14 cellular contexts compared by ENCODE assay signal in genomic region chr4:6245246-6246169, GRCh38. TPM values are rescaled to one million over a fixed set of nuclear protein-coding genes. Genes with fewer than 3 reads are reported as not detected.
DNase-seq lines count a peak whose midpoint lies in the region; ATAC-seq and TF ChIP-seq lines count a peak whose summit lies in the region.
"Had no signal": no experiment of that assay in that cellular context is flagged by ENCODE, and none has a peak within 500 bp of the region (broad histone marks: within the 10 kb centered on the region; RNA-seq: fewer than 3 reads in every experiment).

No MANE protein-coding gene starts in this region.

- H3K36me3 Mint-ChIP-seq in glutamatergic neuron (ENCODE audit: unreplicated experiment): peaks cover 12% of the 10 kb centered on the region
- H3K36me3 Mint-ChIP-seq in nephron progenitor cell (ENCODE audit: low read depth): no peaks in the 10 kb centered on the region

- DNase-seq in amniotic epithelial cell (ENCODE audit: low read depth) (peak; percentile 15), glutamatergic neuron (peak; percentile 81), nephron progenitor cell (no peak), H4 (ENCODE audit: low spot score) (no peak)
- DNase-seq: NCI-H2081; RPMI8226; stimulated activated CD4-positive, alpha-beta T cell treated with anti-CD3 and anti-CD28 coated beads, Interleukin-2, amount 100 ng/mL, for 24 hours; WERI-Rb-1 had no signal

- H3K4me1 Mint-ChIP-seq in glutamatergic neuron (ENCODE audit: low read depth, unreplicated experiment) (peaks cover 1% of the 10 kb centered on the region), nephron progenitor cell (no peaks in the 10 kb centered on the region)

- H3K27me3 Mint-ChIP-seq in glutamatergic neuron (ENCODE audit: unreplicated experiment) (peaks cover 8% of the 10 kb centered on the region), nephron progenitor cell (ENCODE audit: low read depth, poor library complexity) (peaks cover 43% of the 10 kb centered on the region)

- 7% methylated on average over 6 of the region's 67 CpGs; no CpG with 5 or more reads in 1 of the 2 donors for WGBS in gastroesophageal sphincter (ENCODE audit: low coverage in 1 of 2), 2 donors

- H3K27me3 ChIP-seq in gastroesophageal sphincter: peaks cover 82% of the 10 kb centered on the region

- peaks cover 0 to 23% (median 0%) of the 10 kb centered on the region in 3 donors for H3K9me3 ChIP-seq in gastroesophageal sphincter

- H3K27ac Mint-ChIP-seq in glutamatergic neuron (ENCODE audit: unreplicated experiment): peak overlapping the region; percentile 5
- no peak overlapping the region for H3K27ac Mint-ChIP-seq in nephron progenitor cell
- H3K27ac Mint-ChIP-seq: activated T-helper 2 cell treated with anti-CD3 and anti-CD28 coated beads, Interferon-gamma antibody, Interleukin-2, Interleukin-4, amounts not matched to agents 10 μg/mL and 5 μg/mL and 100 μg/mL, durations not matched to agents 14 hours and 24 hours and 36 hours had no signal

- TF ChIP-seq CTCF in glutamatergic neuron (IDR thresholded peaks at IDR 0.05; ENCODE audit: partially characterized antibody, unreplicated experiment): no peak
- no peak for TF ChIP-seq CTCF in nephron progenitor cell (IDR thresholded peaks at IDR 0.05)
- no peak for TF ChIP-seq CTCF in gastroesophageal sphincter (IDR thresholded peaks at IDR 0.05)

- ATAC-seq in HG03442 (IDR thresholded peaks at IDR 0.05; ENCODE audit: unreplicated experiment) (no peak), HG02973 (IDR thresholded peaks at IDR 0.05; ENCODE audit: unreplicated experiment) (no peak), gastroesophageal sphincter (no peak)

- H3K4me3 Mint-ChIP-seq in glutamatergic neuron (ENCODE audit: unreplicated experiment) (peak overlapping the region; percentile 83), nephron progenitor cell (peak overlapping the region; percentile 11)

- peak overlapping the region in 1 of 2 donors; percentile 41 for H3K4me3 ChIP-seq in gastroesophageal sphincter

- H3K9me3 Mint-ChIP-seq in glutamatergic neuron (ENCODE audit: unreplicated experiment) (peaks cover 5% of the 10 kb centered on the region), nephron progenitor cell (peaks cover 19% of the 10 kb centered on the region)

- H3K4me1 ChIP-seq in gastroesophageal sphincter: peaks cover 0 to 9% (median 0%) of the 10 kb centered on the region in 3 donors

- no peak for TF ChIP-seq POLR2A in gastroesophageal sphincter (IDR thresholded peaks at IDR 0.05)

- H3K27ac ChIP-seq in temporal lobe (ENCODE audit: low read depth, low read length): peak overlapping the region; percentile 72
- no peak overlapping the region for H3K27ac ChIP-seq in gastroesophageal sphincter
- H3K27ac ChIP-seq: WERI-Rb-1 had no signal

- no peak for TF ChIP-seq EP300 in gastroesophageal sphincter (IDR thresholded peaks at IDR 0.05)

- H3K36me3 ChIP-seq in gastroesophageal sphincter: no peaks in the 10 kb centered on the region
- H3K36me3 ChIP-seq: WERI-Rb-1 had no signal

RNA-seq across cellular contexts. Expression of gene WFS1, which starts 24.1 kb away (rescaled TPM):
- total RNA-seq in glutamatergic neuron (ENCODE audit: unreplicated experiment): 30.4 TPM
- 4.9 TPM for total RNA-seq in temporal lobe
- total RNA-seq in H4 (2014; rRNA removed; shearing (Covaris generic)): 32.6 and 32.8 TPM in 2 replicates
- 100 to 1,000 TPM in 2 of 4 donors, 10 to 100 TPM in 2; 95.7 to 137 (median 101) TPM for total RNA-seq in gastroesophageal sphincter

RNA-seq across cellular contexts. Expression of gene JAKMIP1, which starts 45.2 kb away (rescaled TPM):
- total RNA-seq in glutamatergic neuron (ENCODE audit: unreplicated experiment) (2.4 TPM), temporal lobe (22.9 TPM), gastroesophageal sphincter (1 to 10 TPM in 2 of 4 donors, under 1 TPM in 1, not detected in 1; 0.39 to 4.5 (median 1.9) TPM)
- total RNA-seq in H4 (2014; rRNA removed; shearing (Covaris generic)): 0.21 and 0.64 TPM in 2 replicates
- total RNA-seq: endothelial cell of umbilical vein had no signal

Comparison
In these comparisons a context has a peak if more than half of its experiments do, and no peak if none do; other contexts are left out.
1. DNase-seq: peak in amniotic epithelial cell (single experiment) and glutamatergic neuron (single experiment); none in nephron progenitor cell (single experiment) and H4 (single experiment).